24 cellular contexts compared by ENCODE assay signal in the genomic region with DNA sequence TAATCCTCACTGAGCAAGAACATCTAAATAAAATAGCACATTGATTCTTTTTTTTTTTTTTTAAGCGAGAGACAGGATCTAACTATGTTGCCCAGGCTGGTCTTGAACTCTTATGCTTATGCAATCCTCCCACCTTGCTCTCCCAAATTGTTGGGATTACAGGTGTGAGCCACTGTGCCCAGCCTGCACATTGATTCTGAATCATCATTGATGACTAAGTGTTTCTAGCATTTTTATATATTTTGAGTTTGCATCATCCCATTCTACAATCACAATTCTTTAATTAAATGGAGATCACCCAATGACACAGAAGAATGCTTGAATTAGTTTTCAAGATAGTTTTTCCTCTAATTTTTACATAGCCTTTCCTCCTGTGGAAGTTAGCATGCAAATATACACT.
"Had no signal": no experiment of that assay in that cellular context is flagged by ENCODE, and none has a peak within 500 bp of the region (broad histone marks: within the 10 kb centered on the region; RNA-seq: fewer than 3 reads in every experiment).

No MANE protein-coding gene starts in this region.

- H3K27ac ChIP-seq: ascending aorta, gastroesophageal sphincter, ovary, thyroid gland, upper lobe of left lung, vagina, VCaP had no signal

- FAIRE-seq: kidney had no signal

- DNase-seq: activated CD4-positive, alpha-beta T cell treated with anti-CD3 and anti-CD28 coated beads for 4 hours; activated CD4-positive, alpha-beta T cell treated with anti-CD3 and anti-CD28 coated beads, Interleukin-2, amount 50 U/mL, for 48 hours; activated CD8-positive, alpha-beta memory T cell treated with anti-CD3 and anti-CD28 coated beads for 24 hours; activated effector memory CD4-positive, alpha-beta T cell treated with Interleukin-2 at 50 U/mL for 16 hours; activated naive CD4-positive, alpha-beta T cell treated with anti-CD3 and anti-CD28 coated beads for 36 hours; activated naive CD8-positive, alpha-beta T cell treated with anti-CD3 and anti-CD28 coated beads, Interleukin-2, amount 10 ng/mL, durations not matched to agents 7 days and 5 days; hippocampal formation; kidney; midbrain; naive thymus-derived CD4-positive, alpha-beta T cell; ovary; retina; stimulated activated CD4-positive, alpha-beta T cell treated with anti-CD3 and anti-CD28 coated beads, Interleukin-12 subunit alpha, Interleukin-12 subunit beta, amount 100 ng/mL, for 4 hours; stimulated activated CD4-positive, alpha-beta T cell treated with anti-CD3 and anti-CD28 coated beads, Interleukin-4, amount 100 ng/mL, for 4 hours; stimulated activated naive B cell treated with anti-CD40 and anti-IgM and Interleukin-4, amounts not matched to agents 10 μg/mL and 1 μg/mL and 100 μg/mL, for 72 hours; stomach; thyroid gland; upper lobe of left lung had no signal

- H3K4me3 ChIP-seq: ascending aorta, gastroesophageal sphincter, ovary, skin epidermis, stomach, thyroid gland, upper lobe of left lung, vagina had no signal

- H3K9me3 ChIP-seq: ascending aorta, gastroesophageal sphincter, ovary, stomach, thyroid gland, upper lobe of left lung, vagina had no signal

- H3K4me1 ChIP-seq: ascending aorta, gastroesophageal sphincter, stomach, thyroid gland, upper lobe of left lung, vagina had no signal

- H3K36me3 ChIP-seq: ascending aorta, gastroesophageal sphincter, ovary, stomach, thyroid gland, upper lobe of left lung, vagina had no signal

- H3K27me3 ChIP-seq: ascending aorta, gastroesophageal sphincter, ovary, stomach, thyroid gland, upper lobe of left lung, vagina had no signal

- ATAC-seq: gastroesophageal sphincter; naive thymus-derived CD4-positive, alpha-beta T cell; sciatic nerve; stimulated activated naive B cell treated with anti-CD40 and anti-IgM and Interleukin-4, amounts not matched to agents 10 μg/mL and 1 μg/mL and 100 μg/mL, for 72 hours had no signal
